Comparison of ENCODE assay signal across 8 cellular contexts in the genomic region with DNA sequence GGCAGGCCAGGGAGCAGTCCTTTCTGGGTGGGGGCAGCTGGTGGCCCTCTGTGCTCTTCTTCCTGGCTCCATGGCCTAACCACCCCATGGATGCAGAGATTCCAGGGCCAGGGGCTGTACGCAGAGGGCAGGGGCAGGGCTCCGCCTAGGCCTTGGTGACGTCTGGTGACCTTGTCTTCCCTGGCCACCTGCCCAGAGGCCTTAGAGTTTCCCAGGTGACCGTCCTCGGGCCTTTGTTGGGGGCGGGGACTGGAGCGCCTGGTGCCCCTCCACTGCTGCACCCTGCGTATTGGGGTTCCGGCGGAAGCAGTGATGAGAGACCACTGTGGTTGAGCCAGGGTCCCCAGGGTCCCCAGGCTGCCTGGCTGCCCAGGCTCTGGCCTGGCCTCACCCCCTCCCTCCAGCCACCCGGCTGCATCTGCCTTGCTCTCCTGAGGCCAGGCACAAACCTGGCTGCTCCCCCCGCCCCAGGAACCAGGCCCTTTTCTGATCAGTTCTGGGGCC. TPM values are rescaled to one million over a fixed set of nuclear protein-coding genes. Genes with fewer than 3 reads are reported as not detected.
DNase-seq lines count a peak whose midpoint lies in the region; ATAC-seq and TF ChIP-seq lines count a peak whose summit lies in the region.
"Had no signal": no experiment of that assay in that cellular context is flagged by ENCODE, and none has a peak within 500 bp of the region (broad histone marks: within the 10 kb centered on the region; RNA-seq: fewer than 3 reads in every experiment).

No MANE protein-coding gene starts in this region.

- H3K9me2 ChIP-seq in PC-9 (ENCODE audit: insufficient read depth): no peaks in the 10 kb centered on the region

- in situ Hi-C loops in KBM-7 (cut with MboI; ENCODE audit: low pct_unique_long_range_greater_than_20kb, low sequenced_read_pairs): no loop called here

- no peaks in the 10 kb centered on the region for H3K27me3 ChIP-seq in PC-9 (ENCODE audit: insufficient read depth, low read depth)
- no peaks in the 10 kb centered on the region for H3K27me3 ChIP-seq in tibial nerve

- no peak for TF ChIP-seq POLR2A in tibial nerve (IDR thresholded peaks at IDR 0.05)

- no peak for TF ChIP-seq EP300 in tibial nerve (IDR thresholded peaks at IDR 0.05)

- 74 to 76% methylated on average over 9 to 10 of the region's 12 CpGs for WGBS in tibial nerve, 2 donors

- H3K4me3 ChIP-seq in PC-9 (peak overlapping the region; percentile 56), mucosa of descending colon (no peak overlapping the region), tibial nerve (peak overlapping the region in 1 of 4 donors; percentile 16)

- no peaks in the 10 kb centered on the region for H4K20me1 ChIP-seq in PC-9 (ENCODE audit: insufficient read depth)

- no peak overlapping the region for H2AFZ ChIP-seq in PC-9

- ATAC-seq in effector memory CD8-positive, alpha-beta T cell (replicated peaks): no peak
- ATAC-seq in mucosa of descending colon: peak; percentile 64

- CTCF ChIA-PET in PC-9 (lab: Charles Lee): interaction anchor here (0.6 kb wide), 1 partner anchor 42 kb away, joined by 3 read pairs; no protein-coding TSS in a partner anchor

- no TSS peak for BruUV-seq in PC-9 (replicated peaks; lab: Mats Ljungman, UMichigan)

- H3K27ac ChIP-seq in PC-9 (peak overlapping the region; percentile 94), tibial nerve (peak overlapping the region; percentile 47 to 85 (median 77))

- H3K4me3 Mint-ChIP-seq in effector memory CD8-positive, alpha-beta T cell: peak overlapping the region; percentile 41 to 69
- H3K4me3 Mint-ChIP-seq in nephron progenitor cell: no peak overlapping the region

- DNase-seq in PC-9 (peak; percentile 72 to 74), mucosa of descending colon (peak; percentile 89 to 94 (median 90)), tibial nerve (ENCODE audit: low spot score in 2 of 2) (no peak), KBM-7 (no peak), epidermal melanocyte (ENCODE audit: insufficient read length, low spot score) (no peak), nephron progenitor cell (no peak)
- DNase-seq in effector memory CD8-positive, alpha-beta T cell: no peak
- DNase-seq: activated effector memory CD4-positive, alpha-beta T cell treated with anti-CD3 and anti-CD28 coated beads, Interleukin-2, amount 50 U/mL, for 16 hours had no signal

- peaks cover 29% of the 10 kb centered on the region for H3K36me3 Mint-ChIP-seq in effector memory CD8-positive, alpha-beta T cell (ENCODE audit: insufficient read depth)
- H3K36me3 Mint-ChIP-seq in nephron progenitor cell (ENCODE audit: low read depth): peaks cover 7% of the 10 kb centered on the region

- H3K36me3 ChIP-seq in PC-9 (ENCODE audit: low read depth) (no peaks in the 10 kb centered on the region), mucosa of descending colon (ENCODE audit: low read depth) (peaks cover 7% of the 10 kb centered on the region), tibial nerve (peaks cover 0 to 35% (median 0%) of the 10 kb centered on the region in 3 donors)

- H3K27ac Mint-ChIP-seq in effector memory CD8-positive, alpha-beta T cell: peak overlapping the region; percentile 6 to 35
- no peak overlapping the region for H3K27ac Mint-ChIP-seq in nephron progenitor cell

- H3K27me3 Mint-ChIP-seq in effector memory CD8-positive, alpha-beta T cell: no peaks in the 10 kb centered on the region
- H3K27me3 Mint-ChIP-seq in nephron progenitor cell (ENCODE audit: low read depth, poor library complexity): no peaks in the 10 kb centered on the region

- H3K4me1 ChIP-seq in PC-9 (replicated peaks; ENCODE audit: insufficient read depth) (peaks cover 50% of the 10 kb centered on the region), mucosa of descending colon (ENCODE audit: low read depth) (peaks cover 70% of the 10 kb centered on the region), tibial nerve (peaks cover 0 to 45% (median 36%) of the 10 kb centered on the region in 4 donors)

- peaks cover 13 to 14% of the 10 kb centered on the region in 2 donors for H3K4me1 Mint-ChIP-seq in effector memory CD8-positive, alpha-beta T cell (ENCODE audit: low read depth in 2 of 2)
- peaks cover 46% of the 10 kb centered on the region for H3K4me1 Mint-ChIP-seq in nephron progenitor cell

- peak overlapping the region; percentile 99 for H3K4me2 ChIP-seq in PC-9

- POLR2A ChIA-PET in PC-9 (lab: Charles Lee; ENCODE audit: unreplicated experiment): no interaction called here

- no peak for TF ChIP-seq CTCF in PC-9 (conservative IDR thresholded peaks at IDR 0.05)
- TF ChIP-seq CTCF in mucosa of descending colon (IDR thresholded peaks at IDR 0.05): no peak
- no peak for TF ChIP-seq CTCF in tibial nerve (IDR thresholded peaks at IDR 0.05)
- no peak for TF ChIP-seq CTCF in nephron progenitor cell (IDR thresholded peaks at IDR 0.05)

- peaks cover 33% of the 10 kb centered on the region for H3K79me2 ChIP-seq in PC-9 (ENCODE audit: low read depth)

- no peaks in the 10 kb centered on the region for H3K9me3 Mint-ChIP-seq in effector memory CD8-positive, alpha-beta T cell
- no peaks in the 10 kb centered on the region for H3K9me3 Mint-ChIP-seq in nephron progenitor cell

- intact Hi-C loops in PC-9 (cut with micrococcal nuclease; ENCODE audit: unreplicated experiment) (loop anchor here (1.0 to 5.0 kb wide), 4 partner anchors 40 to 505 kb away; a partner anchor contains a TSS), mucosa of descending colon (cut with DNase I, micrococcal nuclease) (no loop called here)

- H3K9me3 ChIP-seq in PC-9 (ENCODE audit: insufficient read depth, low read depth): no peaks in the 10 kb centered on the region
- H3K9me3 ChIP-seq in mucosa of descending colon: no peaks in the 10 kb centered on the region
- H3K9me3 ChIP-seq in tibial nerve: no peaks in the 10 kb centered on the region

- peaks cover 13% of the 10 kb centered on the region; the same call in 1 of the 2 replicates for H3F3A ChIP-seq in PC-9 (ENCODE audit: insufficient read depth, low read depth)

RNA-seq across cellular contexts. Expression of a gene that starts 10.3 kb away (rescaled TPM):
- total RNA-seq in PC-9 (2021): 16.9 and 20.6 TPM in 2 replicates
- 10 to 100 TPM; 37.7 to 55.6 (median 41.7) TPM for total RNA-seq in mucosa of descending colon
- total RNA-seq in tibial nerve: 10 to 100 TPM; 12.6 to 23.7 (median 15.1) TPM

Comparison
In these comparisons a context has a peak if more than half of its experiments do, and no peak if none do; other contexts are left out.
1. DNase-seq: peak in PC-9 (2 of 2) and mucosa of descending colon (3 of 3); none in effector memory CD8-positive, alpha-beta T cell (0 of 3), tibial nerve (0 of 2), KBM-7 (single experiment), epidermal melanocyte (single experiment) and nephron progenitor cell (single experiment).